ENCODE assay signal across 18 cellular contexts in the genomic region with DNA sequence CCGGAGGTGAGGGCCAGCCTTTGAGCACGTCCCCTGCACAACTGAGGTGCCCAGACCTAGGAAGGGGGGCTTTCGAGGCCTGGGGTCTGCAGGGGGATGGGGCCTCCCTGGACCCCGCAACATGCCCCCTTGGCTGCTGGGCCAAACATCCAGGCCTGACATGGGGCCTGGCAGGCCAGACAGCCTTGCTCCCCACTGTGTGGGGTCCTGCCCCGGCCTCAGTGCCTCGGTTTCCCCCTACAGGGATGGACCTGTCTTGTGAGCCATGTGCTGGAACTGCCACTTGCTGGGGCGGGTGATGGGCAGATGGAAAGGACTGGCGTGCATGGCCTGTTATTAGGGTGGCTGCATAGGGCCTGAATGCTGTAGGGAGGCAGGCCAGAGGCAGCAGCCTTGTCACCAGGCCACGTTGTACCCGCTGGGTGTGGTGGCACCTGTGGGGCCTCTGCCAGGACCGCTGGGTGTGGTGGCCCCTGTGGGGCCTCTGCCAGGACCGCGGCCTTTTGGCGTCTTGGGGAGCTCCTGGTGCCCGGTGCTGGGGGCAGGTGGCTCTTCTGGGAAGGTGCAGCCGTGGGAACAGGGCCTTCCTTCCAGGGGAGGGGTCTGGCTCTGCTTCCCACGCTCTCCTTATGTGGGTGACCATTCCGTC. TPM values are rescaled to one million over a fixed set of nuclear protein-coding genes. Genes with fewer than 3 reads are reported as not detected.
DNase-seq lines count a peak whose midpoint lies in the region; ATAC-seq and TF ChIP-seq lines count a peak whose summit lies in the region.
"Had no signal": no experiment of that assay in that cellular context is flagged by ENCODE, and none has a peak within 500 bp of the region (broad histone marks: within the 10 kb centered on the region; RNA-seq: fewer than 3 reads in every experiment).

No MANE protein-coding gene starts in this region.

- TF ChIP-seq CTCF in natural killer cell (IDR thresholded peaks at IDR 0.05): no peak
- no peak for TF ChIP-seq CTCF in left lung (IDR thresholded peaks at IDR 0.05)
- TF ChIP-seq CTCF in suprapubic skin (IDR thresholded peaks at IDR 0.05): no peak

- no peak overlapping the region for H3K27ac ChIP-seq in left lung
- peak overlapping the region; percentile 81 for H3K27ac ChIP-seq in suprapubic skin
- H3K27ac ChIP-seq: SJSA1 had no signal

- TF ChIP-seq POLR2A in suprapubic skin (IDR thresholded peaks at IDR 0.05): no peak

- TF ChIP-seq EP300 in suprapubic skin (IDR thresholded peaks at IDR 0.05): no peak

- H3K27ac Mint-ChIP-seq in natural killer cell treated with Interleukin-12 subunit alpha and Interleukin-12 subunit beta and Interleukin-15 and Interleukin-18, amount 100 ng/mL, for 72 hours: no peak overlapping the region
- H3K27ac Mint-ChIP-seq in natural killer cell: no peak overlapping the region
- no peak overlapping the region for H3K27ac Mint-ChIP-seq in activated naive CD8-positive, alpha-beta T cell treated with anti-CD3 and anti-CD28 coated beads, Interleukin-2, amount 10 ng/mL, durations not matched to agents 7 days and 5 days
- H3K27ac Mint-ChIP-seq in activated T-cell treated with anti-CD3 and anti-CD28 coated beads, Interleukin-2, amount 50 U/mL, for 24 hours: no peak overlapping the region
- H3K27ac Mint-ChIP-seq: activated CD8-positive, alpha-beta memory T cell treated with anti-CD3 and anti-CD28 coated beads, Interleukin-2, amount 10 ng/mL, durations not matched to agents 7 days and 5 days; CD4-positive, CD25-positive, alpha-beta regulatory T cell; progenitor cell of endocrine pancreas; type B pancreatic cell had no signal

- intact Hi-C loops in natural killer cell (cut with micrococcal nuclease) (no loop called here), left lung (cut with DNase I) (no loop called here)

- H3K9me3 ChIP-seq in left lung (no peaks in the 10 kb centered on the region), suprapubic skin (no peaks in the 10 kb centered on the region)
- H3K9me3 ChIP-seq: SJSA1 had no signal

- peak; percentile 40 for DNase-seq in natural killer cell treated with Interleukin-12 subunit alpha and Interleukin-12 subunit beta and Interleukin-15 and Interleukin-18, amount 100 ng/mL, for 72 hours (ENCODE audit: low spot score)
- DNase-seq in natural killer cell: no peak
- DNase-seq in activated naive CD8-positive, alpha-beta T cell treated with anti-CD3 and anti-CD28 coated beads, Interleukin-2, amount 10 ng/mL, durations not matched to agents 7 days and 5 days: peak; percentile 27
- DNase-seq in left lung: peak; percentile 14 to 70
- DNase-seq in suprapubic skin (ENCODE audit: low spot score in 2 of 2): peak; percentile 66 to 77
- no peak for DNase-seq in NCI-H526 treated with DMSO at 0.1 percent for 48 hours (lab: John Stamatoyannopoulos, UW)
- no peak for DNase-seq in activated T-cell treated with anti-CD3 and anti-CD28 coated beads, Interleukin-2, amount 50 U/mL, for 24 hours
- no peak for DNase-seq in NCI-H748 (lab: John Stamatoyannopoulos, UW; ENCODE audit: unreplicated experiment)
- DNase-seq: activated CD4-positive, alpha-beta T cell treated with anti-CD3 and anti-CD28 coated beads for 48 hours; activated CD8-positive, alpha-beta memory T cell treated with anti-CD3 and anti-CD28 coated beads, Interleukin-2, amount 10 ng/mL, durations not matched to agents 7 days and 5 days; CD4-positive, CD25-positive, alpha-beta regulatory T cell; NCI-H1436; NCI-H510A treated with DMSO at 0.1 percent for 48 hours; stimulated activated naive CD4-positive, alpha-beta T cell treated with Interleukin-2 at 50 U/mL for 16 hours had no signal

- 65% methylated on average over 4 of the region's 18 CpGs for WGBS in suprapubic skin

- H3K36me3 ChIP-seq in left lung (no peaks in the 10 kb centered on the region), suprapubic skin (no peaks in the 10 kb centered on the region)
- H3K36me3 ChIP-seq: SJSA1 had no signal

- H3K4me3 Mint-ChIP-seq in natural killer cell treated with Interleukin-12 subunit alpha and Interleukin-12 subunit beta and Interleukin-15 and Interleukin-18, amount 100 ng/mL, for 72 hours: no peak overlapping the region
- H3K4me3 Mint-ChIP-seq in natural killer cell: no peak overlapping the region
- no peak overlapping the region for H3K4me3 Mint-ChIP-seq in activated naive CD8-positive, alpha-beta T cell treated with anti-CD3 and anti-CD28 coated beads, Interleukin-2, amount 10 ng/mL, durations not matched to agents 7 days and 5 days
- H3K4me3 Mint-ChIP-seq in activated T-cell treated with anti-CD3 and anti-CD28 coated beads, Interleukin-2, amount 50 U/mL, for 24 hours: no peak overlapping the region
- H3K4me3 Mint-ChIP-seq: activated CD8-positive, alpha-beta memory T cell treated with anti-CD3 and anti-CD28 coated beads, Interleukin-2, amount 10 ng/mL, durations not matched to agents 7 days and 5 days; CD4-positive, CD25-positive, alpha-beta regulatory T cell; type B pancreatic cell had no signal

- no peaks in the 10 kb centered on the region for H3K4me1 Mint-ChIP-seq in natural killer cell treated with Interleukin-12 subunit alpha and Interleukin-12 subunit beta and Interleukin-15 and Interleukin-18, amount 100 ng/mL, for 72 hours (ENCODE audit: low read depth in 2 of 2)
- H3K4me1 Mint-ChIP-seq in natural killer cell: no peaks in the 10 kb centered on the region
- no peaks in the 10 kb centered on the region for H3K4me1 Mint-ChIP-seq in activated naive CD8-positive, alpha-beta T cell treated with anti-CD3 and anti-CD28 coated beads, Interleukin-2, amount 10 ng/mL, durations not matched to agents 7 days and 5 days
- no peaks in the 10 kb centered on the region for H3K4me1 Mint-ChIP-seq in activated T-cell treated with anti-CD3 and anti-CD28 coated beads, Interleukin-2, amount 50 U/mL, for 24 hours (ENCODE audit: low read depth)
- H3K4me1 Mint-ChIP-seq: activated CD8-positive, alpha-beta memory T cell treated with anti-CD3 and anti-CD28 coated beads, Interleukin-2, amount 10 ng/mL, durations not matched to agents 7 days and 5 days; CD4-positive, CD25-positive, alpha-beta regulatory T cell had no signal

- POLR2A ChIA-PET in activated naive CD8-positive, alpha-beta T cell treated with anti-CD3 and anti-CD28 coated beads, Interleukin-2, amount 10 ng/mL, durations not matched to agents 7 days and 5 days (lab: Charles Lee): no interaction called here

- no peak overlapping the region for H3K4me3 ChIP-seq in left lung
- H3K4me3 ChIP-seq in suprapubic skin: no peak overlapping the region
- H3K4me3 ChIP-seq: SJSA1 had no signal

- peaks cover 0 to 5% of the 10 kb centered on the region in 2 donors for H3K4me1 ChIP-seq in left lung
- peaks cover 85% of the 10 kb centered on the region for H3K4me1 ChIP-seq in suprapubic skin
- H3K4me1 ChIP-seq: SJSA1 had no signal

- H3K27me3 Mint-ChIP-seq in natural killer cell treated with Interleukin-12 subunit alpha and Interleukin-12 subunit beta and Interleukin-15 and Interleukin-18, amount 100 ng/mL, for 72 hours: no peaks in the 10 kb centered on the region
- H3K27me3 Mint-ChIP-seq in natural killer cell (ENCODE audit: low read depth in 2 of 2): no peaks in the 10 kb centered on the region
- no peaks in the 10 kb centered on the region for H3K27me3 Mint-ChIP-seq in activated naive CD8-positive, alpha-beta T cell treated with anti-CD3 and anti-CD28 coated beads, Interleukin-2, amount 10 ng/mL, durations not matched to agents 7 days and 5 days
- H3K27me3 Mint-ChIP-seq in activated T-cell treated with anti-CD3 and anti-CD28 coated beads, Interleukin-2, amount 50 U/mL, for 24 hours: no peaks in the 10 kb centered on the region
- H3K27me3 Mint-ChIP-seq: activated CD8-positive, alpha-beta memory T cell treated with anti-CD3 and anti-CD28 coated beads, Interleukin-2, amount 10 ng/mL, durations not matched to agents 7 days and 5 days; CD4-positive, CD25-positive, alpha-beta regulatory T cell; progenitor cell of endocrine pancreas; type B pancreatic cell had no signal

- no peak for ATAC-seq in natural killer cell treated with Interleukin-12 subunit alpha and Interleukin-12 subunit beta and Interleukin-15 and Interleukin-18, amount 100 ng/mL, for 72 hours
- ATAC-seq in natural killer cell (no peak), left lung (no peak)
- no peak for ATAC-seq in activated naive CD8-positive, alpha-beta T cell treated with anti-CD3 and anti-CD28 coated beads, Interleukin-2, amount 10 ng/mL, durations not matched to agents 7 days and 5 days (ENCODE audit: low read depth)
- ATAC-seq: activated CD8-positive, alpha-beta memory T cell treated with anti-CD3 and anti-CD28 coated beads, Interleukin-2, amount 10 ng/mL, durations not matched to agents 7 days and 5 days; HCT116 had no signal

- no peaks in the 10 kb centered on the region for H3K9me3 Mint-ChIP-seq in natural killer cell treated with Interleukin-12 subunit alpha and Interleukin-12 subunit beta and Interleukin-15 and Interleukin-18, amount 100 ng/mL, for 72 hours
- no peaks in the 10 kb centered on the region for H3K9me3 Mint-ChIP-seq in natural killer cell
- no peaks in the 10 kb centered on the region for H3K9me3 Mint-ChIP-seq in activated naive CD8-positive, alpha-beta T cell treated with anti-CD3 and anti-CD28 coated beads, Interleukin-2, amount 10 ng/mL, durations not matched to agents 7 days and 5 days
- H3K9me3 Mint-ChIP-seq in activated T-cell treated with anti-CD3 and anti-CD28 coated beads, Interleukin-2, amount 50 U/mL, for 24 hours: no peaks in the 10 kb centered on the region
- H3K9me3 Mint-ChIP-seq: CD4-positive, CD25-positive, alpha-beta regulatory T cell; type B pancreatic cell had no signal

- H3K27me3 ChIP-seq in left lung: peaks cover 0 to 35% of the 10 kb centered on the region in 2 donors
- no peaks in the 10 kb centered on the region for H3K27me3 ChIP-seq in suprapubic skin
- H3K27me3 ChIP-seq: SJSA1 had no signal

- H3K36me3 Mint-ChIP-seq in natural killer cell treated with Interleukin-12 subunit alpha and Interleukin-12 subunit beta and Interleukin-15 and Interleukin-18, amount 100 ng/mL, for 72 hours: no peaks in the 10 kb centered on the region
- no peaks in the 10 kb centered on the region for H3K36me3 Mint-ChIP-seq in natural killer cell
- H3K36me3 Mint-ChIP-seq in activated naive CD8-positive, alpha-beta T cell treated with anti-CD3 and anti-CD28 coated beads, Interleukin-2, amount 10 ng/mL, durations not matched to agents 7 days and 5 days: no peaks in the 10 kb centered on the region
- H3K36me3 Mint-ChIP-seq in activated T-cell treated with anti-CD3 and anti-CD28 coated beads, Interleukin-2, amount 50 U/mL, for 24 hours (ENCODE audit: low read depth): no peaks in the 10 kb centered on the region
- H3K36me3 Mint-ChIP-seq: activated CD8-positive, alpha-beta memory T cell treated with anti-CD3 and anti-CD28 coated beads, Interleukin-2, amount 10 ng/mL, durations not matched to agents 7 days and 5 days; CD4-positive, CD25-positive, alpha-beta regulatory T cell; type B pancreatic cell had no signal

RNA-seq across cellular contexts. Expression of a gene that starts 20.4 kb away (rescaled TPM):
- total RNA-seq in natural killer cell treated with Interleukin-12 subunit alpha and Interleukin-12 subunit beta and Interleukin-15 and Interleukin-18, amount 100 ng/mL, for 72 hours: not detected
- total RNA-seq in natural killer cell (not detected), left lung (1 to 10 TPM; 1.4 TPM), suprapubic skin (10 to 100 TPM; 26.0 to 38.5 (median 28.2) TPM)
- not detected for total RNA-seq in activated naive CD8-positive, alpha-beta T cell treated with anti-CD3 and anti-CD28 coated beads, Interleukin-2, amount 10 ng/mL, durations not matched to agents 7 days and 5 days
- total RNA-seq: activated CD8-positive, alpha-beta memory T cell treated with anti-CD3 and anti-CD28 coated beads, Interleukin-2, amount 10 ng/mL, durations not matched to agents 7 days and 5 days; CD4-positive, CD25-positive, alpha-beta regulatory T cell; progenitor cell of endocrine pancreas; SJSA1 had no signal

RNA-seq across cellular contexts. Expression of a gene that starts 32.4 kb away (rescaled TPM):
- not detected for total RNA-seq in natural killer cell treated with Interleukin-12 subunit alpha and Interleukin-12 subunit beta and Interleukin-15 and Interleukin-18, amount 100 ng/mL, for 72 hours
- total RNA-seq in natural killer cell (not detected), left lung (1 to 10 TPM; 4.5 to 5.4 TPM), suprapubic skin (1 to 10 TPM; 2.1 to 6.1 (median 4.6) TPM)
- total RNA-seq in activated naive CD8-positive, alpha-beta T cell treated with anti-CD3 and anti-CD28 coated beads, Interleukin-2, amount 10 ng/mL, durations not matched to agents 7 days and 5 days: under 1 TPM; 0.17 to 0.26 TPM

Comparison
In these comparisons a context has a peak if more than half of its experiments do, and no peak if none do; other contexts are left out.
1. DNase-seq: peak in natural killer cell treated with Interleukin-12 subunit alpha and Interleukin-12 subunit beta and Interleukin-15 and Interleukin-18, amount 100 ng/mL, for 72 hours (single experiment), activated naive CD8-positive, alpha-beta T cell treated with anti-CD3 and anti-CD28 coated beads, Interleukin-2, amount 10 ng/mL, durations not matched to agents 7 days and 5 days (single experiment), left lung (2 of 2) and suprapubic skin (2 of 2); none in natural killer cell (single experiment), NCI-H526 treated with DMSO at 0.1 percent for 48 hours (single experiment), activated T-cell treated with anti-CD3 and anti-CD28 coated beads, Interleukin-2, amount 50 U/mL, for 24 hours (single experiment) and NCI-H748 (single experiment).
2. RNA of a gene that starts 20.4 kb away (total RNA-seq): 26.0 to 38.5 TPM in suprapubic skin; 1.4 TPM in left lung, not detected in activated naive CD8-positive, alpha-beta T cell treated with anti-CD3 and anti-CD28 coated beads, Interleukin-2, amount 10 ng/mL, durations not matched to agents 7 days and 5 days, not detected in natural killer cell and not detected in natural killer cell treated with Interleukin-12 subunit alpha and Interleukin-12 subunit beta and Interleukin-15 and Interleukin-18, amount 100 ng/mL, for 72 hours; every median in the first group is over 10 times any median in the second.